ENCODE assay signal across 9 cellular contexts in genomic region chr5:179619776-179620175, GRCh38. TPM values are rescaled to one million over a fixed set of nuclear protein-coding genes. Genes with fewer than 3 reads are reported as not detected.
DNase-seq lines count a peak whose midpoint lies in the region; ATAC-seq and FAIRE-seq lines count a peak whose summit lies in the region.
"Had no signal": no experiment of that assay in that cellular context is flagged by ENCODE, and none has a peak within 500 bp of the region (broad histone marks: within the 10 kb centered on the region; RNA-seq: fewer than 3 reads in every experiment).

No MANE protein-coding gene starts in this region.

- CTCF ChIA-PET in activated naive CD4-positive, alpha-beta T cell treated with anti-CD3 and anti-CD28 coated beads for 36 hours (lab: Charles Lee) = interaction anchor here (0.7 to 1.7 kb wide), 2 partner anchors 12 to 21 kb away, joined by 3 to 4 read pairs; no protein-coding TSS in a partner anchor

- no peaks in the 10 kb centered on the region for H3K27me3 ChIP-seq in adipocyte (replicated peaks; ENCODE audit: control insufficient read depth, insufficient read depth, low read length)
- no peaks in the 10 kb centered on the region for H3K27me3 ChIP-seq in subcutaneous abdominal adipose tissue (ENCODE audit: control insufficient read depth in 5 of 5, insufficient read depth in 4 of 5, low read length in 5 of 5)

- H3K4me3 Mint-ChIP-seq in activated naive CD4-positive, alpha-beta T cell treated with anti-CD3 and anti-CD28 coated beads for 36 hours = peak overlapping the region; percentile 99

- peak overlapping the region; percentile 99 for H3K4me3 ChIP-seq in adipocyte (ENCODE audit: low read length)
- peak overlapping the region in 4 of 5 donors; percentile 49 to 99 (median 82) for H3K4me3 ChIP-seq in subcutaneous abdominal adipose tissue (ENCODE audit: low read depth in 1 of 5, low read length in 5 of 5)

- no peak for DNase-seq in activated naive CD4-positive, alpha-beta T cell treated with anti-CD3 and anti-CD28 coated beads for 36 hours
- no peak for DNase-seq in activated naive CD4-positive, alpha-beta T cell treated with Interleukin-2 at 50 U/mL for 16 hours
- DNase-seq in adipocyte (ENCODE audit: low read depth) = no peak
- DNase-seq in GOT3 (lab: John Stamatoyannopoulos, UW) = no peak
- DNase-seq in UCSD-AML1 (lab: John Stamatoyannopoulos, UW; ENCODE audit: unreplicated experiment) = no peak
- DNase-seq: NCI-H2029 had no signal

- H3K4me1 Mint-ChIP-seq in activated naive CD4-positive, alpha-beta T cell treated with anti-CD3 and anti-CD28 coated beads for 36 hours (ENCODE audit: low read depth) = peaks cover 56% of the 10 kb centered on the region

- peaks cover 78% of the 10 kb centered on the region for H3K36me3 Mint-ChIP-seq in activated naive CD4-positive, alpha-beta T cell treated with anti-CD3 and anti-CD28 coated beads for 36 hours (ENCODE audit: low read depth)

- ATAC-seq in esophagus mucosa = no peak

- intact Hi-C loops in activated naive CD4-positive, alpha-beta T cell treated with anti-CD3 and anti-CD28 coated beads for 36 hours (cut with micrococcal nuclease) = loop anchor here (5.0 to 10.0 kb wide), 3 partner anchors 452 to 1623 kb away; partner anchors contain the start of gene RACK1

- H3K27ac ChIP-seq in subcutaneous abdominal adipose tissue (ENCODE audit: low read depth, low read length) = peak overlapping the region; percentile 97

- no peaks in the 10 kb centered on the region for H3K9me3 Mint-ChIP-seq in activated naive CD4-positive, alpha-beta T cell treated with anti-CD3 and anti-CD28 coated beads for 36 hours

- peaks cover 78% of the 10 kb centered on the region for H3K36me3 ChIP-seq in adipocyte (ENCODE audit: control insufficient read depth, insufficient read depth, low read length, severe bottlenecking)
- H3K36me3 ChIP-seq in subcutaneous abdominal adipose tissue (ENCODE audit: control insufficient read depth in 5 of 5, insufficient read depth in 5 of 5, low read length in 5 of 5) = peaks cover 49 to 66% (median 61%) of the 10 kb centered on the region in 5 donors

- peak; percentile 9 for FAIRE-seq in islet of Langerhans (lab: Jason Lieb, UNC)

- H3K9me3 ChIP-seq in adipocyte (ENCODE audit: control insufficient read depth, low read length) (no peaks in the 10 kb centered on the region), subcutaneous abdominal adipose tissue (ENCODE audit: control insufficient read depth in 5 of 5, low read length in 5 of 5) (no peaks in the 10 kb centered on the region)

- peak overlapping the region; percentile 89 for H3K9ac ChIP-seq in adipocyte (ENCODE audit: low read length)
- H3K9ac ChIP-seq in subcutaneous abdominal adipose tissue (ENCODE audit: low read length in 5 of 5) = peak overlapping the region in 3 of 5 donors; percentile 3 to 80 (median 39)

- H3K27me3 Mint-ChIP-seq in activated naive CD4-positive, alpha-beta T cell treated with anti-CD3 and anti-CD28 coated beads for 36 hours (ENCODE audit: low read depth) = no peaks in the 10 kb centered on the region

- no peak overlapping the region for H3K27ac Mint-ChIP-seq in activated naive CD4-positive, alpha-beta T cell treated with anti-CD3 and anti-CD28 coated beads for 36 hours

- H3K4me1 ChIP-seq in adipocyte (ENCODE audit: control insufficient read depth, insufficient read depth, low read length) (peaks cover 63% of the 10 kb centered on the region), subcutaneous abdominal adipose tissue (ENCODE audit: control insufficient read depth in 5 of 5, insufficient read depth in 5 of 5, low read length in 5 of 5) (peaks cover 8 to 68% (median 60%) of the 10 kb centered on the region in 5 donors)

RNA-seq across cellular contexts. Expression of gene HNRNPH1, which starts 3.7 kb away (rescaled TPM):
- 100 to 1,000 TPM; 708 to 713 TPM for total RNA-seq in activated naive CD4-positive, alpha-beta T cell treated with anti-CD3 and anti-CD28 coated beads for 36 hours
- total RNA-seq in esophagus mucosa = 268 TPM
